In the genomic region with DNA sequence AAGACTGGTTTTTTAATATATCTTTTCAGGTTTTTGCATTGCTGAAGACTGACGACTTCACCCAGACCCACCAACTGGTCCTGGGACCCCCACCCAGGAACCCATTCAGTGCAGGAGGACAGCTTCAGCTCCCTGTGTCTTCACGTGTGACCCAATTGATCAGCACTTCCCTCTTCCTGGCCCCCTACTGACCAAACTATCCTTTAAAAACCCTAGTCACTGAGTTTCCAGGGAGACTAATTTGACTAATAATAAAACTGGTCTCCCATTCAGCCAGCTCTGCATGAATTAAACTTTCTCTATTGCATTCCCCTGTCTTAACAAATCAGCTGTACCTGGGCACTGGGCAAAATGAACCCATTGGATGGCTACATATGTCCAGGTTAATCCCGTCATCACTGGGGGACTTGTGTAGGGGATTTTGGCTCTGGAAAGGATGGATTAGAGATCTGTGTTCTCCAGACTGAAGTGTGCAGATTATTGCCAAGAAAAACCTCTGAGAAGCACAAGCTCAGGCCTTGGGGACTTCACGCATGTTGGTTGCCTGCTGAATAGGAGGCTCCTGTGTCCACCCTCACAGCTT, we compare ENCODE assay signal across 18 cellular contexts. TPM values are rescaled to one million over a fixed set of nuclear protein-coding genes. Genes with fewer than 3 reads are reported as not detected.
DNase-seq lines count a peak whose midpoint lies in the region; FAIRE-seq and TF ChIP-seq lines count a peak whose summit lies in the region.
"Had no signal": no experiment of that assay in that cellular context is flagged by ENCODE, and none has a peak within 500 bp of the region (broad histone marks: within the 10 kb centered on the region; RNA-seq: fewer than 3 reads in every experiment).

No MANE protein-coding gene starts in this region.

- peak overlapping the region; percentile 41; the same call in 1 of the 2 replicates for H2BK12ac ChIP-seq in H1 (ENCODE audit: low read depth, low read length)

- CTCF ChIA-PET in H1 (lab: Charles Lee; ENCODE audit: partially characterized antibody), result interaction anchor here (1.0 to 2.9 kb wide), 5 partner anchors 9 to 236 kb away, joined by 3 to 11 read pairs (median 3); no protein-coding TSS in a partner anchor

- H2BK15ac ChIP-seq in H1 (ENCODE audit: low read length), result no peak overlapping the region

- peak overlapping the region; percentile 84; the same call in 1 of the 2 replicates for H2BK5ac ChIP-seq in H1 (ENCODE audit: low read depth, low read length)

- peak overlapping the region; percentile 71; the same call in 1 of the 2 replicates for H3K18ac ChIP-seq in H1 (ENCODE audit: extremely low read depth, low read length)

- peak overlapping the region; percentile 96 for H2BK120ac ChIP-seq in H1 (replicated peaks; ENCODE audit: low read depth, low read length)

- no peak overlapping the region for H2AFZ ChIP-seq in H1 (ENCODE audit: low read length)

- H3K27ac ChIP-seq in H1 (ENCODE audit: low read depth, low read length), result 0 out of 2 replicates have a peak overlapping the region, but pooled peaks have one; percentile 23
- H3K27ac ChIP-seq: 22Rv1; BLaER1 treated with 17β-estradiol and CSF1 and Interleukin-3, amounts not matched to agents 10 nM and 100 nM; HL-60 had no signal

- H3K9me3 ChIP-seq in H1 (ENCODE audit: insufficient read depth in 2 of 2, low read depth in 1 of 2, low read length in 1 of 2), result no peaks in the 10 kb centered on the region
- H3K9me3 ChIP-seq in BE2C, result no peaks in the 10 kb centered on the region
- H3K9me3 ChIP-seq: BLaER1 treated with 17β-estradiol and CSF1 and Interleukin-3, amounts not matched to agents 10 nM and 100 nM had no signal

- H3K4me1 ChIP-seq in H1 (replicated peaks in 1 of 4; ENCODE audit: control insufficient read depth in 3 of 4, insufficient read depth in 4 of 4, low read length in 3 of 4), result peaks cover 2 to 13% (median 11%) of the 10 kb centered on the region in 4 experiments; a peak in 6 of 7 replicates
- no peaks in the 10 kb centered on the region for H3K4me1 ChIP-seq in BE2C
- H3K4me1 ChIP-seq: BLaER1 treated with 17β-estradiol and CSF1 and Interleukin-3, amounts not matched to agents 10 nM and 100 nM had no signal

- POLR2A ChIA-PET in H1 (lab: Charles Lee; ENCODE audit: partially characterized antibody), result interaction anchor here (1.3 to 2.3 kb wide), 2 partner anchors 9 kb away, joined by 3 to 7 read pairs; no protein-coding TSS in a partner anchor

- no peak overlapping the region for H3K4ac ChIP-seq in H1 (replicated peaks; ENCODE audit: insufficient read length, low read depth, low read length)

- H3K27me3 ChIP-seq in H1 (replicated peaks in 1 of 4; ENCODE audit: control insufficient read depth in 3 of 4, extremely low read depth in 1 of 4, insufficient read depth in 3 of 4, low read length in 3 of 4), result no peaks in the 10 kb centered on the region
- H3K27me3 ChIP-seq in BE2C, result no peaks in the 10 kb centered on the region
- H3K27me3 ChIP-seq: BLaER1 treated with 17β-estradiol and CSF1 and Interleukin-3, amounts not matched to agents 10 nM and 100 nM had no signal

- no peaks in the 10 kb centered on the region for H3K79me1 ChIP-seq in H1 (ENCODE audit: low read depth, low read length)

- peak overlapping the region; percentile 94; the same call in 1 of the 2 replicates for H2BK20ac ChIP-seq in H1 (ENCODE audit: low read length)

- H4K8ac ChIP-seq in H1 (ENCODE audit: extremely low read depth, insufficient read depth, low read length), result peak overlapping the region; percentile 41; the same call in 1 of the 2 replicates

- H3K4me2 ChIP-seq in H1 (ENCODE audit: insufficient read depth in 1 of 2, low read depth in 2 of 2, low read length in 2 of 2), result peak overlapping the region; percentile 29 to 41
- H3K4me2 ChIP-seq: BLaER1 treated with 17β-estradiol and CSF1 and Interleukin-3, amounts not matched to agents 10 nM and 100 nM had no signal

- peak overlapping the region in 1 of 4 experiments; percentile 10; a peak in 2 of 8 replicates for H3K4me3 ChIP-seq in H1 (ENCODE audit: extremely low read depth in 1 of 4, insufficient read depth in 2 of 4, low read depth in 3 of 4, low read length in 4 of 4)
- H3K4me3 ChIP-seq in BE2C (ENCODE audit: low read depth, low read length), result no peak overlapping the region
- H3K4me3 ChIP-seq: BLaER1 treated with 17β-estradiol and CSF1 and Interleukin-3, amounts not matched to agents 10 nM and 100 nM had no signal

- H3K36me3 ChIP-seq in H1 (ENCODE audit: control insufficient read depth in 2 of 4, insufficient read depth in 4 of 4, low read length in 3 of 4), result no peaks in the 10 kb centered on the region
- H3K36me3 ChIP-seq in BE2C, result no peaks in the 10 kb centered on the region
- H3K36me3 ChIP-seq: BLaER1 treated with 17β-estradiol and CSF1 and Interleukin-3, amounts not matched to agents 10 nM and 100 nM had no signal

- no peak for TF ChIP-seq EP300 in H1 (IDR thresholded peaks at IDR 0.05; ENCODE audit: borderline replicate concordance in 1 of 2, low read depth in 2 of 2, low read length in 2 of 2)

- TF ChIP-seq CTCF in H1 (IDR thresholded peaks at IDR 0.05; ENCODE audit: control extremely low read depth in 1 of 3, insufficient read depth in 1 of 3, low read depth in 1 of 3, low read length in 3 of 3) (no peak), BE2C (IDR thresholded peaks at IDR 0.05; ENCODE audit: low read depth, low read length) (no peak)

- 39% methylated on average over 4 of the region's 4 CpGs; no CpG with 5 or more reads in 1 of the 2 experiments for WGBS in H1 (ENCODE audit: extremely low coverage in 1 of 2, insufficient coverage in 1 of 2, insufficient read length in 1 of 2, insufficient replicate concordance in 2 of 2, low coverage in 1 of 2, low lambda C conversion rate in 2 of 2, missing lambda C conversion rate in 1 of 2), 2 experiments

- TF ChIP-seq POLR2A in H1 (IDR thresholded peaks at IDR 0.05; ENCODE audit: control extremely low read depth in 1 of 2, low read depth in 2 of 2, low read length in 2 of 2), result no peak; a peak in 1 of 3 replicates

- no peak for TF ChIP-seq RAD21 in H1 (IDR thresholded peaks at IDR 0.05 in 1 of 2, conservative IDR thresholded peaks at IDR 0.05 in 1 of 2; ENCODE audit: low read depth in 2 of 2, low read length in 2 of 2)

- H3K23me2 ChIP-seq in H1 (ENCODE audit: low read depth, low read length), result no peaks in the 10 kb centered on the region

- no peaks in the 10 kb centered on the region for H3K79me2 ChIP-seq in H1 (ENCODE audit: control insufficient read depth in 1 of 2, insufficient read depth in 2 of 2, low read length in 2 of 2)

- H3K9ac ChIP-seq in H1 (replicated peaks in 1 of 4; ENCODE audit: extremely low read depth in 1 of 4, low read depth in 3 of 4, low read length in 3 of 4), result no peak overlapping the region
- H3K9ac ChIP-seq: BLaER1 treated with 17β-estradiol and CSF1 and Interleukin-3, amounts not matched to agents 10 nM and 100 nM had no signal

- no peak overlapping the region for H3K23ac ChIP-seq in H1 (ENCODE audit: insufficient read length)

- peak overlapping the region; percentile 55 for H3K56ac ChIP-seq in H1 (replicated peaks; ENCODE audit: insufficient read length, low read depth, low read length)

- peak; percentile 63 for FAIRE-seq in H1 (lab: Jason Lieb, UNC)

- H4K5ac ChIP-seq in H1 (ENCODE audit: insufficient read length, low read depth, low read length), result peak overlapping the region; percentile 72

- H4K20me1 ChIP-seq in H1 (replicated peaks in 1 of 2; ENCODE audit: control insufficient read depth in 1 of 2, insufficient read depth in 2 of 2, low read length in 2 of 2), result no peaks in the 10 kb centered on the region
- H4K20me1 ChIP-seq: BLaER1 treated with 17β-estradiol and CSF1 and Interleukin-3, amounts not matched to agents 10 nM and 100 nM had no signal

- H2AK5ac ChIP-seq in H1 (ENCODE audit: low read depth, low read length), result no peak overlapping the region

- peak; percentile 19 for DNase-seq in NCI-H82 (lab: John Stamatoyannopoulos, UW)
- DNase-seq in NCI-H82 treated with DMSO at 0.1 percent for 48 hours (lab: John Stamatoyannopoulos, UW; ENCODE audit: unreplicated experiment), result no peak
- DNase-seq in H1 (ENCODE audit: low read depth in 1 of 2, low spot score in 2 of 2), result no peak
- DNase-seq in iPS-NIHi11 (ENCODE audit: low spot score), result peak; percentile 14
- no peak for DNase-seq in amniotic stem cell (lab: John Stamatoyannopoulos, UW)
- no peak for DNase-seq in BE2C
- no peak for DNase-seq in activated CD4-positive, alpha-beta T cell treated with anti-CD3 and anti-CD28 coated beads, Interleukin-2, amount 50 U/mL, for 4 hours
- DNase-seq: AML-193; Calu3; CD4-positive, CD25-positive, alpha-beta regulatory T cell; DMS 273 treated with DMSO at 0.1 percent for 48 hours; HCEC 1CT; HFFc6; IMR-90; KBM-7 had no signal

- no peak overlapping the region for H3K14ac ChIP-seq in H1 (ENCODE audit: insufficient read length)

- peak overlapping the region; percentile 97 for H4K91ac ChIP-seq in H1 (replicated peaks; ENCODE audit: insufficient read length, low read length)

TF ChIP-seq in H1, 55 proteins besides CTCF, POLR2A, EP300 and RAD21:
- no peak for TF ChIP-seq MAFK (IDR thresholded peaks at IDR 0.05; ENCODE audit: low read depth, low read length)
- no peak for TF ChIP-seq GABPA (IDR thresholded peaks at IDR 0.05; ENCODE audit: borderline replicate concordance, insufficient read depth, low read length)
- TF ChIP-seq SRF (IDR thresholded peaks at IDR 0.05; ENCODE audit: low read depth, low read length), result no peak
- peak; percentile 11 for TF ChIP-seq KDM4A (IDR thresholded peaks at IDR 0.05; ENCODE audit: low read depth, low read length, severe bottlenecking)
- TF ChIP-seq CREB1 (IDR thresholded peaks at IDR 0.05), result peak; percentile 61; the same call in 1 of the 2 replicates
- TF ChIP-seq RXRA (IDR thresholded peaks at IDR 0.05; ENCODE audit: insufficient read depth, low read depth, low read length), result no peak
TF ChIP-seq in H1: peak in this region for 2.

RNA-seq across cellular contexts. Expression of a gene that starts 16.3 kb away (rescaled TPM):
- 36.8 and 40.3 TPM in 2 replicates for total RNA-seq in H1 (2021; fragmentation: NEBNext Ultra II Directional; extraction: Animal tissue kit (Norgen Biotek cat#: 25700))
- 16.5 and 22.2 TPM in 2 replicates for polyA plus RNA-seq in H1 (2011; rRNA removed)
- 22.1 TPM for polyA plus RNA-seq in H1 (2011; cell fraction: cytosol; rRNA removed)
- 32.8 TPM for polyA plus RNA-seq in H1 (2011; cell fraction: nucleus; rRNA removed)
- polyA plus RNA-seq in H1 (2012, experiment 1 of 2), result 21.9 to 33.5 TPM (median 25.1 TPM) in 4 replicates
- polyA plus RNA-seq in H1 (2012, experiment 2 of 2), result 2.1 TPM
- 24.3 TPM for polyA plus RNA-seq in H1 (2013, experiment 1 of 2)
- 24.1 TPM for polyA plus RNA-seq in H1 (2013, experiment 2 of 2)
- 59.6 and 73.5 TPM in 2 replicates for polyA minus RNA-seq in H1 (2011; rRNA and poly(A)+ RNA removed)
- 26.0 TPM for polyA minus RNA-seq in H1 (2011; cell fraction: cytosol; rRNA and poly(A)+ RNA removed)
- polyA minus RNA-seq in H1 (2011; cell fraction: nucleus; rRNA and poly(A)+ RNA removed), result 50.1 TPM
- polyA plus RNA-seq in BE2C (2012; ENCODE audit: insufficient read depth, insufficient read length, low read depth), result 7.4 TPM

Comparison
In these comparisons a context has a peak if more than half of its experiments do, and no peak if none do; other contexts are left out.
1. DNase-seq: peak in NCI-H82 (single experiment) and iPS-NIHi11 (single experiment); none in NCI-H82 treated with DMSO at 0.1 percent for 48 hours (single experiment), H1 (0 of 2), amniotic stem cell (single experiment), BE2C (single experiment) and activated CD4-positive, alpha-beta T cell treated with anti-CD3 and anti-CD28 coated beads, Interleukin-2, amount 50 U/mL, for 4 hours (0 of 2).